8 cellular contexts compared by ENCODE assay signal in genomic region chr10:125159486-125159931, GRCh38. TPM values are rescaled to one million over a fixed set of nuclear protein-coding genes. Genes with fewer than 3 reads are reported as not detected.
DNase-seq lines count a peak whose midpoint lies in the region; ATAC-seq and TF ChIP-seq lines count a peak whose summit lies in the region.

No MANE protein-coding gene starts in this region.

- in situ Hi-C loops in GM13977 (cut with MboI; ENCODE audit: low pct_unique_long_range_greater_than_20kb, low sequenced_read_pairs, unreplicated experiment): no loop called here

- no peaks in the 10 kb centered on the region for H3K4me1 Mint-ChIP-seq in T-helper 17 cell

- peak overlapping the region; percentile 66 for H3K4me3 ChIP-seq in retinal pigment epithelial cell (ENCODE audit: low read length)

- peaks cover 64% of the 10 kb centered on the region for H3K27me3 Mint-ChIP-seq in T-helper 17 cell

- peak overlapping the region; percentile 45 for H3K4me3 Mint-ChIP-seq in T-helper 17 cell

- intact Hi-C loops in Right ventricle myocardium superior (cut with DNase I): loop anchor here (5.0 kb wide), 1 partner anchor 97 kb away; no protein-coding TSS in a partner anchor

- TF ChIP-seq CTCF in GM13977 (IDR thresholded peaks at IDR 0.05; ENCODE audit: extremely low read depth, insufficient read depth, missing control alignments) (no peak), retinal pigment epithelial cell (conservative IDR thresholded peaks at IDR 0.05; ENCODE audit: low read depth, low read length) (no peak)

- H3K9me3 ChIP-seq in T-helper 17 cell (ENCODE audit: control insufficient read depth, low read length, poor library complexity, severe bottlenecking): no peaks in the 10 kb centered on the region

- ATAC-seq in T-helper 17 cell (no peak), Right ventricle myocardium superior (ENCODE audit: poor library complexity) (no peak), GM21528 (IDR thresholded peaks at IDR 0.05; ENCODE audit: low FRiP score, unreplicated experiment) (no peak), HG03097 (IDR thresholded peaks at IDR 0.05; ENCODE audit: low FRiP score, unreplicated experiment) (no peak)

- H3K36me3 Mint-ChIP-seq in T-helper 17 cell (ENCODE audit: low read depth): no peaks in the 10 kb centered on the region

- DNase-seq in GM13977 (ENCODE audit: low spot score) (peak; percentile 71), T-helper 17 cell (no peak), Right ventricle myocardium superior (peak; percentile 59), retinal pigment epithelial cell (ENCODE audit: low read depth) (no peak), globus pallidus (ENCODE audit: low spot score) (no peak)
- DNase-seq in activated CD4-positive, alpha-beta T cell treated with anti-CD3 and anti-CD28 coated beads, Interleukin-2, amount 50 U/mL, for 4 hours: no peak

- H3K27ac Mint-ChIP-seq in T-helper 17 cell: no peak overlapping the region

RNA-seq across cellular contexts. Expression of gene CTBP2, which starts 0.9 kb away (rescaled TPM):
- 1 to 10 TPM; 1.3 to 1.5 TPM for total RNA-seq in T-helper 17 cell
- total RNA-seq in Right ventricle myocardium superior: 29.4 TPM

Comparison
In these comparisons a context has a peak if more than half of its experiments do, and no peak if none do; other contexts are left out.
1. DNase-seq: peak in GM13977 (single experiment) and Right ventricle myocardium superior (single experiment); none in T-helper 17 cell (0 of 3), retinal pigment epithelial cell (single experiment), globus pallidus (single experiment) and activated CD4-positive, alpha-beta T cell treated with anti-CD3 and anti-CD28 coated beads, Interleukin-2, amount 50 U/mL, for 4 hours (0 of 2).
2. RNA of gene CTBP2, which starts 0.9 kb away (total RNA-seq): 29.4 TPM in Right ventricle myocardium superior (single experiment); 1.3 to 1.5 TPM in T-helper 17 cell; every median in the first group is over 10 times any median in the second.